8 cellular contexts compared by ENCODE assay signal in genomic region chr1:86913399-86913895, GRCh38. TPM values are rescaled to one million over a fixed set of nuclear protein-coding genes. Genes with fewer than 3 reads are reported as not detected.
DNase-seq lines count a peak whose midpoint lies in the region; TF ChIP-seq lines count a peak whose summit lies in the region.

No MANE protein-coding gene starts in this region.

- H3K23ac ChIP-seq in mesendoderm (ENCODE audit: low read length), result no peak overlapping the region

- peak; percentile 19 for DNase-seq in activated gamma-delta T cell treated with Interleukin-2 at 50 U/mL for 16 hours
- no peak for DNase-seq in activated gamma-delta T cell (lab: John Stamatoyannopoulos, UW)
- peak; percentile 2 for DNase-seq in HT1080 (ENCODE audit: low read depth)
- DNase-seq in T-helper 2 cell treated with Interferon-gamma antibody and Interleukin-4, amounts not matched to agents 5 μg/mL and 100 μg/mL, for 36 hours (ENCODE audit: low spot score), result peak; percentile 37
- peak in 8 of 61 donors; percentile 3 to 34 (median 14) for DNase-seq in caudate nucleus (lab: John Stamatoyannopoulos, UW)
- no peak for DNase-seq in mesendoderm
- no peak for DNase-seq in glutamatergic neuron

- no peak for TF ChIP-seq CTCF in glutamatergic neuron (IDR thresholded peaks at IDR 0.05; ENCODE audit: partially characterized antibody, unreplicated experiment)

- H3K9me3 Mint-ChIP-seq in T-helper 2 cell treated with Interferon-gamma antibody and Interleukin-4, amounts not matched to agents 5 μg/mL and 100 μg/mL, for 36 hours, result no peaks in the 10 kb centered on the region
- H3K9me3 Mint-ChIP-seq in glutamatergic neuron (ENCODE audit: unreplicated experiment), result peaks cover 3% of the 10 kb centered on the region

- peak overlapping the region; percentile 99 for H3K9ac ChIP-seq in mesendoderm (ENCODE audit: low read length)

- no peak overlapping the region for H2BK120ac ChIP-seq in mesendoderm (ENCODE audit: low read depth, low read length)

- H3K4me3 Mint-ChIP-seq in T-helper 2 cell treated with Interferon-gamma antibody and Interleukin-4, amounts not matched to agents 5 μg/mL and 100 μg/mL, for 36 hours, result no peak overlapping the region
- no peak overlapping the region for H3K4me3 Mint-ChIP-seq in glutamatergic neuron (ENCODE audit: unreplicated experiment)

- no peak overlapping the region for H2BK15ac ChIP-seq in mesendoderm (replicated peaks; ENCODE audit: low read depth)

- H3K56ac ChIP-seq in mesendoderm (ENCODE audit: low read length), result peak overlapping the region; percentile 99

- WGBS in mesendoderm (ENCODE audit: extremely low coverage, insufficient coverage, low lambda C conversion rate), result no CpG with 5 or more reads among the region's 17 CpGs

- peaks cover 25% of the 10 kb centered on the region for H3K36me3 Mint-ChIP-seq in T-helper 2 cell treated with Interferon-gamma antibody and Interleukin-4, amounts not matched to agents 5 μg/mL and 100 μg/mL, for 36 hours (ENCODE audit: low read depth)
- H3K36me3 Mint-ChIP-seq in glutamatergic neuron (ENCODE audit: unreplicated experiment), result peaks cover 4% of the 10 kb centered on the region

- no peaks in the 10 kb centered on the region for H3K27me3 Mint-ChIP-seq in T-helper 2 cell treated with Interferon-gamma antibody and Interleukin-4, amounts not matched to agents 5 μg/mL and 100 μg/mL, for 36 hours (ENCODE audit: low read depth)
- no peaks in the 10 kb centered on the region for H3K27me3 Mint-ChIP-seq in glutamatergic neuron (ENCODE audit: unreplicated experiment)

- peak overlapping the region; percentile 7 for H3K4me2 ChIP-seq in mesendoderm (ENCODE audit: low read length)

- H3K4me3 ChIP-seq in mesendoderm (ENCODE audit: low read length), result peak overlapping the region; percentile 97

- peaks cover 5% of the 10 kb centered on the region for H3K4me1 ChIP-seq in mesendoderm (ENCODE audit: control insufficient read depth, low read depth, low read length)

- H3K79me1 ChIP-seq in mesendoderm (ENCODE audit: low read length), result peaks cover 14% of the 10 kb centered on the region

- H4K8ac ChIP-seq in mesendoderm (ENCODE audit: low read depth, low read length), result no peak overlapping the region

- peak overlapping the region; percentile 28 for H3K4ac ChIP-seq in mesendoderm (ENCODE audit: low read depth, low read length)

- peak overlapping the region; percentile 62 for H3K18ac ChIP-seq in mesendoderm (ENCODE audit: low read length)

- peak overlapping the region; percentile 66 for H2BK5ac ChIP-seq in mesendoderm (ENCODE audit: low read length)

- no peaks in the 10 kb centered on the region for H3K27me3 ChIP-seq in mesendoderm (ENCODE audit: insufficient read depth, low read length, poor library complexity)

- H3K27ac Mint-ChIP-seq in T-helper 2 cell treated with Interferon-gamma antibody and Interleukin-4, amounts not matched to agents 5 μg/mL and 100 μg/mL, for 36 hours, result no peak overlapping the region
- H3K27ac Mint-ChIP-seq in glutamatergic neuron (ENCODE audit: unreplicated experiment), result no peak overlapping the region

- no peak overlapping the region for H2AK5ac ChIP-seq in mesendoderm (ENCODE audit: low read length)

- peak overlapping the region; percentile 72 for H4K5ac ChIP-seq in mesendoderm (ENCODE audit: low read length)

- peaks cover 59% of the 10 kb centered on the region for H3K79me2 ChIP-seq in mesendoderm (ENCODE audit: control insufficient read depth, insufficient read depth, low read length)

- H3K36me3 ChIP-seq in mesendoderm (ENCODE audit: control insufficient read depth, insufficient read depth, low read length), result no peaks in the 10 kb centered on the region

- H3K27ac ChIP-seq in caudate nucleus (ENCODE audit: low read depth, low read length), result peak overlapping the region; percentile 97
- H3K27ac ChIP-seq in mesendoderm (ENCODE audit: low read depth, low read length), result peak overlapping the region; percentile 9
- H3K27ac ChIP-seq in temporal lobe (ENCODE audit: low read depth, low read length), result peak overlapping the region; percentile 79

- H3K4me1 Mint-ChIP-seq in T-helper 2 cell treated with Interferon-gamma antibody and Interleukin-4, amounts not matched to agents 5 μg/mL and 100 μg/mL, for 36 hours (ENCODE audit: low read depth), result peaks cover 40% of the 10 kb centered on the region
- H3K4me1 Mint-ChIP-seq in glutamatergic neuron (ENCODE audit: low read depth, unreplicated experiment), result peaks cover 4% of the 10 kb centered on the region

RNA-seq across cellular contexts. Expression of gene SELENOF, which starts 0.5 kb away (rescaled TPM):
- total RNA-seq in HT1080 (2014; rRNA removed; shearing (Covaris generic)), result 151 and 190 TPM in 2 replicates
- 207 and 223 TPM in 2 replicates for polyA plus RNA-seq in HT1080 (2015; cell fraction: cytosol; rRNA removed)
- polyA plus RNA-seq in HT1080 (2015; cell fraction: nucleus; rRNA removed), result 82.7 and 95.4 TPM in 2 replicates
- polyA plus RNA-seq in mesendoderm (2013, experiment 1 of 2), result 135 TPM
- 136 TPM for polyA plus RNA-seq in mesendoderm (2013, experiment 2 of 2)
- total RNA-seq in temporal lobe, result 84.6 TPM
- 95.2 TPM for total RNA-seq in glutamatergic neuron (ENCODE audit: unreplicated experiment)

RNA-seq across cellular contexts. Expression of gene HS2ST1, which starts 1.0 kb away (rescaled TPM):
- total RNA-seq in HT1080 (2014; rRNA removed; shearing (Covaris generic)), result 12.4 and 24.0 TPM in 2 replicates
- polyA plus RNA-seq in HT1080 (2015; cell fraction: cytosol; rRNA removed), result 16.5 and 18.3 TPM in 2 replicates
- polyA plus RNA-seq in HT1080 (2015; cell fraction: nucleus; rRNA removed), result 12.7 and 15.2 TPM in 2 replicates
- polyA plus RNA-seq in mesendoderm (2013, experiment 1 of 2), result 11.9 TPM
- polyA plus RNA-seq in mesendoderm (2013, experiment 2 of 2), result 12.1 TPM
- total RNA-seq in temporal lobe, result 28.5 TPM
- 12.9 TPM for total RNA-seq in glutamatergic neuron (ENCODE audit: unreplicated experiment)

Comparison
In these comparisons a context has a peak if more than half of its experiments do, and no peak if none do; other contexts are left out.
1. DNase-seq: peak in activated gamma-delta T cell treated with Interleukin-2 at 50 U/mL for 16 hours (single experiment), HT1080 (single experiment) and T-helper 2 cell treated with Interferon-gamma antibody and Interleukin-4, amounts not matched to agents 5 μg/mL and 100 μg/mL, for 36 hours (single experiment); none in activated gamma-delta T cell (single experiment), mesendoderm (single experiment) and glutamatergic neuron (single experiment).
2. H3K27ac ChIP-seq: peak in every context shown above with its lines; median percentile 97 in caudate nucleus; 79 in temporal lobe; 9 in mesendoderm.